In the genomic region with DNA sequence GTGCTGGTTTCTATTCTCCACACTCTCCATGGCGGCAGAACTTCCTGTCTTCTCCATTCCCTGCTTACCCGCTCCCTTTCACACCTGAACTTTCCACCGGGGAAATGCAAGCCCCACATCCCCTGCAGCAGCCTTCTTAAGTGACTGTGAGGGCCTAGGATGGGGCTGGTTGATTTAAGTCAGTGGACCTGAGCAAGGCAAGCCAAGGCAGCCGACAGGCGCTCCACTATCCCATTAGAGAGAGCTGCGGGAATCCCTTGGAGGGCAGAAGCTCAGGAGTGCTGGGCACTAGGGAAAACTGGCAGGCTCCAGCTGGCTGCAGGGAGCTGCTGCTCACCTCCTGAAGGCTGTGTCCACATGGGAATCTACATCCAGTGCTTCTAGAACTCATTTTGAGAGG, we compare ENCODE assay signal across 12 cellular contexts. TPM values are rescaled to one million over a fixed set of nuclear protein-coding genes. Genes with fewer than 3 reads are reported as not detected.
DNase-seq lines count a peak whose midpoint lies in the region; ATAC-seq and TF ChIP-seq lines count a peak whose summit lies in the region.
"Had no signal": no experiment of that assay in that cellular context is flagged by ENCODE, and none has a peak within 500 bp of the region (broad histone marks: within the 10 kb centered on the region; RNA-seq: fewer than 3 reads in every experiment).

No MANE protein-coding gene starts in this region.

- H3K4me1 Mint-ChIP-seq in activated CD4-positive, alpha-beta T cell treated with anti-CD3 and anti-CD28 coated beads, Interleukin-2, amount 10 ng/mL, durations not matched to agents 7 days and 5 days, result peaks cover 41% of the 10 kb centered on the region
- H3K4me1 Mint-ChIP-seq in T-cell, result peaks cover 32 to 38% (median 33%) of the 10 kb centered on the region in 3 donors
- H3K4me1 Mint-ChIP-seq in glutamatergic neuron (ENCODE audit: low read depth, unreplicated experiment), result peaks cover 7% of the 10 kb centered on the region
- H3K4me1 Mint-ChIP-seq in stimulated activated naive B cell treated with anti-CD40 and anti-IgM and Interleukin-4, amounts not matched to agents 10 μg/mL and 1 μg/mL and 100 μg/mL, for 72 hours, result peaks cover 26 to 70% of the 10 kb centered on the region in 2 donors

- CTCF ChIA-PET in activated CD4-positive, alpha-beta T cell treated with anti-CD3 and anti-CD28 coated beads, Interleukin-2, amount 10 ng/mL, durations not matched to agents 7 days and 5 days (lab: Charles Lee), result interaction anchor here (0.9 to 2.0 kb wide), 2 partner anchors 9 to 69 kb away, joined by 3 to 5 read pairs; no protein-coding TSS in a partner anchor
- CTCF ChIA-PET in T-cell (lab: Charles Lee), result interaction anchor here (0.5 to 1.1 kb wide), 3 partner anchors 18 to 87 kb away, joined by 3 to 4 read pairs (median 3); no protein-coding TSS in a partner anchor

- POLR2A ChIA-PET in activated CD4-positive, alpha-beta T cell treated with anti-CD3 and anti-CD28 coated beads, Interleukin-2, amount 10 ng/mL, durations not matched to agents 7 days and 5 days (lab: Charles Lee), result interaction anchor here (0.6 kb wide), 1 partner anchor 10 kb away, joined by 3 read pairs; no protein-coding TSS in a partner anchor
- POLR2A ChIA-PET in T-cell (lab: Charles Lee), result no interaction called here

- no peak for DNase-seq in activated CD4-positive, alpha-beta T cell treated with anti-CD3 and anti-CD28 coated beads, Interleukin-2, amount 10 ng/mL, durations not matched to agents 7 days and 5 days
- no peak for DNase-seq in activated CD4-positive, alpha-beta T cell treated with anti-CD3 and anti-CD28 coated beads for 48 hours
- DNase-seq in T-cell, result no peak
- DNase-seq in glutamatergic neuron, result no peak
- DNase-seq in stimulated activated naive B cell treated with anti-CD40 and anti-IgM and Interleukin-4, amounts not matched to agents 10 μg/mL and 1 μg/mL and 100 μg/mL, for 72 hours, result no peak
- DNase-seq in NCI-H1105 treated with DMSO at 0.1 percent for 48 hours (lab: John Stamatoyannopoulos, UW), result no peak
- DNase-seq: NCI-H1417 treated with DMSO at 0.1 percent for 48 hours, NCI-H748 treated with DMSO at 0.1 percent for 48 hours had no signal

- no peaks in the 10 kb centered on the region for H3K27me3 Mint-ChIP-seq in activated CD4-positive, alpha-beta T cell treated with anti-CD3 and anti-CD28 coated beads, Interleukin-2, amount 10 ng/mL, durations not matched to agents 7 days and 5 days
- H3K27me3 Mint-ChIP-seq in T-cell, result no peaks in the 10 kb centered on the region
- peaks cover 3% of the 10 kb centered on the region for H3K27me3 Mint-ChIP-seq in glutamatergic neuron (ENCODE audit: unreplicated experiment)
- no peaks in the 10 kb centered on the region for H3K27me3 Mint-ChIP-seq in stimulated activated naive B cell treated with anti-CD40 and anti-IgM and Interleukin-4, amounts not matched to agents 10 μg/mL and 1 μg/mL and 100 μg/mL, for 72 hours
- H3K27me3 Mint-ChIP-seq: type B pancreatic cell had no signal

- no peak for TF ChIP-seq CTCF in glutamatergic neuron (IDR thresholded peaks at IDR 0.05; ENCODE audit: partially characterized antibody, unreplicated experiment)

- ATAC-seq in T-cell (replicated peaks in 1 of 4) (no peak), HG02884 (IDR thresholded peaks at IDR 0.05; ENCODE audit: unreplicated experiment) (no peak), HG02763 (IDR thresholded peaks at IDR 0.05; ENCODE audit: unreplicated experiment) (no peak)
- ATAC-seq in stimulated activated naive B cell treated with anti-CD40 and anti-IgM and Interleukin-4, amounts not matched to agents 10 μg/mL and 1 μg/mL and 100 μg/mL, for 72 hours (replicated peaks), result no peak
- ATAC-seq: left colon had no signal

- no peak overlapping the region for H3K4me3 Mint-ChIP-seq in activated CD4-positive, alpha-beta T cell treated with anti-CD3 and anti-CD28 coated beads, Interleukin-2, amount 10 ng/mL, durations not matched to agents 7 days and 5 days
- H3K4me3 Mint-ChIP-seq in T-cell (no peak overlapping the region), glutamatergic neuron (ENCODE audit: unreplicated experiment) (no peak overlapping the region)
- H3K4me3 Mint-ChIP-seq in stimulated activated naive B cell treated with anti-CD40 and anti-IgM and Interleukin-4, amounts not matched to agents 10 μg/mL and 1 μg/mL and 100 μg/mL, for 72 hours, result peak overlapping the region; percentile 61 to 69
- H3K4me3 Mint-ChIP-seq: type B pancreatic cell had no signal

- peaks cover 43% of the 10 kb centered on the region for H3K36me3 Mint-ChIP-seq in activated CD4-positive, alpha-beta T cell treated with anti-CD3 and anti-CD28 coated beads, Interleukin-2, amount 10 ng/mL, durations not matched to agents 7 days and 5 days (ENCODE audit: low read depth)
- H3K36me3 Mint-ChIP-seq in T-cell (peaks cover 15% of the 10 kb centered on the region), glutamatergic neuron (ENCODE audit: unreplicated experiment) (no peaks in the 10 kb centered on the region)
- peaks cover 35 to 55% of the 10 kb centered on the region in 2 donors for H3K36me3 Mint-ChIP-seq in stimulated activated naive B cell treated with anti-CD40 and anti-IgM and Interleukin-4, amounts not matched to agents 10 μg/mL and 1 μg/mL and 100 μg/mL, for 72 hours

- peak overlapping the region; percentile 62 for H3K27ac Mint-ChIP-seq in activated CD4-positive, alpha-beta T cell treated with anti-CD3 and anti-CD28 coated beads, Interleukin-2, amount 10 ng/mL, durations not matched to agents 7 days and 5 days
- H3K27ac Mint-ChIP-seq in T-cell (peak overlapping the region; percentile 57 to 81), glutamatergic neuron (ENCODE audit: unreplicated experiment) (peak overlapping the region; percentile 55)
- H3K27ac Mint-ChIP-seq in stimulated activated naive B cell treated with anti-CD40 and anti-IgM and Interleukin-4, amounts not matched to agents 10 μg/mL and 1 μg/mL and 100 μg/mL, for 72 hours, result peak overlapping the region; percentile 95
- H3K27ac Mint-ChIP-seq: type B pancreatic cell had no signal

- no peaks in the 10 kb centered on the region for H3K9me3 Mint-ChIP-seq in activated CD4-positive, alpha-beta T cell treated with anti-CD3 and anti-CD28 coated beads, Interleukin-2, amount 10 ng/mL, durations not matched to agents 7 days and 5 days
- H3K9me3 Mint-ChIP-seq in T-cell, result no peaks in the 10 kb centered on the region
- no peaks in the 10 kb centered on the region for H3K9me3 Mint-ChIP-seq in glutamatergic neuron (ENCODE audit: unreplicated experiment)
- no peaks in the 10 kb centered on the region for H3K9me3 Mint-ChIP-seq in stimulated activated naive B cell treated with anti-CD40 and anti-IgM and Interleukin-4, amounts not matched to agents 10 μg/mL and 1 μg/mL and 100 μg/mL, for 72 hours
- H3K9me3 Mint-ChIP-seq: type B pancreatic cell had no signal

RNA-seq across cellular contexts. Expression of a gene that starts 36.1 kb away (rescaled TPM):
- 10 to 100 TPM; 27.6 to 30.5 TPM for total RNA-seq in activated CD4-positive, alpha-beta T cell treated with anti-CD3 and anti-CD28 coated beads, Interleukin-2, amount 10 ng/mL, durations not matched to agents 7 days and 5 days
- total RNA-seq in T-cell (10 to 100 TPM; 12.4 to 30.1 (median 25.9) TPM), glutamatergic neuron (ENCODE audit: unreplicated experiment) (9.3 TPM)

RNA-seq across cellular contexts. Expression of a gene that starts 54.3 kb away (rescaled TPM):
- 10 to 100 TPM; 44.4 to 44.6 TPM for total RNA-seq in activated CD4-positive, alpha-beta T cell treated with anti-CD3 and anti-CD28 coated beads, Interleukin-2, amount 10 ng/mL, durations not matched to agents 7 days and 5 days
- total RNA-seq in T-cell (10 to 100 TPM; 27.1 to 45.6 (median 39.2) TPM), glutamatergic neuron (ENCODE audit: unreplicated experiment) (12.8 TPM)

Comparison
In these comparisons a context has a peak if more than half of its experiments do, and no peak if none do; other contexts are left out.
1. H3K4me3 Mint-ChIP-seq: peak in stimulated activated naive B cell treated with anti-CD40 and anti-IgM and Interleukin-4, amounts not matched to agents 10 μg/mL and 1 μg/mL and 100 μg/mL, for 72 hours (2 of 2); none in activated CD4-positive, alpha-beta T cell treated with anti-CD3 and anti-CD28 coated beads, Interleukin-2, amount 10 ng/mL, durations not matched to agents 7 days and 5 days (single experiment), T-cell (0 of 3) and glutamatergic neuron (single experiment).
2. Peak in every context shown above with its lines, with median percentiles within 50 percentile points of each other: H3K27ac Mint-ChIP-seq.